ENCODE assay signal across 15 cellular contexts in the genomic region with DNA sequence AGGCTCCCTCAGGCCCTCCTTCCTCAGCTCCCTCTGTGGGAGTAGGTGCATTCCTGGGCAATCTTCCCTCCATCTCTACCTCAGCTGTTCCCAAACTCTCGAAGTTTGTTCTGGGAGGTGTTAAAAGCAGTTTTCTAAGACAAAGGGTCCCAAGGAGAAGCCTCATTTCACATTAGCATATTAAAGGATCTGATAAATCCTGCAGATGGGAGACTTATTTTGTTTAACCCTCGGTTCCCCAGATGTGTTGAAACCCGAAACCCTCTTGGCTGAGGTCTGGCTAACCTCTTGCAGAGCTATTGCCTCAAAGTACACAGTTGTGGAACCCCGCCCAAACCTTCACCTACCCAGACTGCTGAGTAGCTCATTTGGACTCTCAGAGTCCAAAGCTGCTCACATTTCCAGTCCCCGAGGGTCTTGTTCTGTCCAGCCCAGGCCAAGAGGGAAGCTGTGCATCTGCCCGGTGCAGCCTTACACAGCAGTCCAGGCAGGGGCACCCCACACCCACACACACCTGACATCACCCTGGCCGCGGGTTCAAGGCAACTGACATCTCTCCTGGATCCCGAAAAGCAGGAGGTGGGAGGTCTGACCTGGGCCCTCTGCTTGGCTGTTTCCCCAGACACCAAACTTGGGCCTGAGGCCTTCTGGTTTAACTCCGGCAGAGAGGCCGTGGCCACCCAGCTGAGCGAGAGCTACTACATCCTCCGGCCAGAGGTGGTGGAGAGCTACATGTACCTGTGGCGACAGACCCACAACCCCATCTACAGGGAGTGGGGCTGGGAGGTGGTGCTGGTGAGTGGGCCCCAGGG. TPM values are rescaled to one million over a fixed set of nuclear protein-coding genes. Genes with fewer than 3 reads are reported as not detected.
DNase-seq lines count a peak whose midpoint lies in the region; ATAC-seq and TF ChIP-seq lines count a peak whose summit lies in the region.
"Had no signal": no experiment of that assay in that cellular context is flagged by ENCODE, and none has a peak within 500 bp of the region (broad histone marks: within the 10 kb centered on the region; RNA-seq: fewer than 3 reads in every experiment).

No MANE protein-coding gene starts in this region.

- no peaks in the 10 kb centered on the region for H3K27me3 Mint-ChIP-seq in stimulated activated naive CD8-positive, alpha-beta T cell treated with anti-CD3 and anti-CD28 coated beads, Interleukin-15, amount 100 ng/mL, for 72 hours
- H3K27me3 Mint-ChIP-seq: activated naive CD4-positive, alpha-beta T cell treated with anti-CD3 and anti-CD28 coated beads, Interleukin-2, amount 50 U/mL, for 24 hours; CD4-positive, alpha-beta memory T cell had no signal

- no peaks in the 10 kb centered on the region for H3K27me3 ChIP-seq in H7 (ENCODE audit: control insufficient read depth, insufficient read depth, low read length)
- no peaks in the 10 kb centered on the region for H3K27me3 ChIP-seq in ovary
- H3K27me3 ChIP-seq: SJSA1 had no signal

- H3K27ac ChIP-seq in ovary = peak overlapping the region in 1 of 2 donors; percentile 19
- H3K27ac ChIP-seq: SJSA1 had no signal

- H3K4me1 Mint-ChIP-seq in stimulated activated naive CD8-positive, alpha-beta T cell treated with anti-CD3 and anti-CD28 coated beads, Interleukin-15, amount 100 ng/mL, for 72 hours = peaks cover 42% of the 10 kb centered on the region

- intact Hi-C loops in ovary (cut with DNase I) = no loop called here

- DNase-seq in H7 (peak; percentile 84), NCI-H510A treated with DMSO at 0.1 percent for 48 hours (lab: John Stamatoyannopoulos, UW) (peak; percentile 32), fibroblast of peridontal ligament (ENCODE audit: extremely low read depth) (peak; percentile 47), ovary (peak in 4 of 5 donors; percentile 55 to 67 (median 60)), COR-L47 (lab: John Stamatoyannopoulos, UW) (no peak)
- no peak for DNase-seq in stimulated activated naive CD8-positive, alpha-beta T cell treated with anti-CD3 and anti-CD28 coated beads, Interleukin-15, amount 100 ng/mL, for 72 hours
- DNase-seq: CD4-positive, alpha-beta memory T cell; foreskin melanocyte; left cardiac atrium; NCI-H526; substantia nigra had no signal

- H3K9me3 ChIP-seq in ovary = no peaks in the 10 kb centered on the region
- H3K9me3 ChIP-seq: SJSA1 had no signal

- no peak overlapping the region for H3K4me3 Mint-ChIP-seq in stimulated activated naive CD8-positive, alpha-beta T cell treated with anti-CD3 and anti-CD28 coated beads, Interleukin-15, amount 100 ng/mL, for 72 hours
- H3K4me3 Mint-ChIP-seq: activated naive CD4-positive, alpha-beta T cell treated with anti-CD3 and anti-CD28 coated beads, Interleukin-2, amount 50 U/mL, for 24 hours; CD4-positive, alpha-beta memory T cell; natural killer cell treated with Interleukin-12 subunit alpha and Interleukin-12 subunit beta and Interleukin-15 and Interleukin-18, amount 100 ng/mL, for 72 hours had no signal

- no peak for TF ChIP-seq POLR2A in ovary (IDR thresholded peaks at IDR 0.05)

- ATAC-seq in HG03432 (IDR thresholded peaks at IDR 0.05; ENCODE audit: unreplicated experiment) = no peak
- no peak for ATAC-seq in stimulated activated naive CD8-positive, alpha-beta T cell treated with anti-CD3 and anti-CD28 coated beads, Interleukin-15, amount 100 ng/mL, for 72 hours
- ATAC-seq: left cardiac atrium; natural killer cell treated with Interleukin-12 subunit alpha and Interleukin-12 subunit beta and Interleukin-15 and Interleukin-18, amount 100 ng/mL, for 72 hours had no signal

- H3K27ac Mint-ChIP-seq in stimulated activated naive CD8-positive, alpha-beta T cell treated with anti-CD3 and anti-CD28 coated beads, Interleukin-15, amount 100 ng/mL, for 72 hours = peak overlapping the region in 1 of 2 donors; percentile 50
- H3K27ac Mint-ChIP-seq: activated naive CD4-positive, alpha-beta T cell treated with anti-CD3 and anti-CD28 coated beads, Interleukin-2, amount 50 U/mL, for 24 hours; natural killer cell treated with Interleukin-12 subunit alpha and Interleukin-12 subunit beta and Interleukin-15 and Interleukin-18, amount 100 ng/mL, for 72 hours had no signal

- no peak overlapping the region for H3K4me3 ChIP-seq in H7 (ENCODE audit: insufficient read depth, low read depth, low read length)
- H3K4me3 ChIP-seq in ovary = no peak overlapping the region
- H3K4me3 ChIP-seq: SJSA1 had no signal

- H3K4me1 ChIP-seq in ovary (ENCODE audit: insufficient read depth) = peaks cover 5% of the 10 kb centered on the region
- H3K4me1 ChIP-seq: SJSA1 had no signal

- H3K36me3 ChIP-seq in H7 (replicated peaks; ENCODE audit: control insufficient read depth, insufficient read depth, low read length) = no peaks in the 10 kb centered on the region
- no peaks in the 10 kb centered on the region for H3K36me3 ChIP-seq in ovary
- H3K36me3 ChIP-seq: SJSA1 had no signal

- TF ChIP-seq CTCF in ovary (IDR thresholded peaks at IDR 0.05) = no peak

- no peaks in the 10 kb centered on the region for H3K9me3 Mint-ChIP-seq in stimulated activated naive CD8-positive, alpha-beta T cell treated with anti-CD3 and anti-CD28 coated beads, Interleukin-15, amount 100 ng/mL, for 72 hours
- H3K9me3 Mint-ChIP-seq: activated naive CD4-positive, alpha-beta T cell treated with anti-CD3 and anti-CD28 coated beads, Interleukin-2, amount 50 U/mL, for 24 hours; CD4-positive, alpha-beta memory T cell; natural killer cell treated with Interleukin-12 subunit alpha and Interleukin-12 subunit beta and Interleukin-15 and Interleukin-18, amount 100 ng/mL, for 72 hours had no signal

- WGBS in ovary, 3 donors = 38 to 49% (median 42%) methylated on average over 14 of the region's 14 CpGs

- TF ChIP-seq EP300 in ovary (IDR thresholded peaks at IDR 0.05) = no peak

RNA-seq across cellular contexts. Expression of a gene that starts 19.5 kb away (rescaled TPM):
- total RNA-seq in H7 (2014; rRNA removed; shearing (Covaris generic)) = 108 and 139 TPM in 2 replicates
- total RNA-seq in ovary = 100 to 1,000 TPM in 1 of 7 donors, 10 to 100 TPM in 6; 13.9 to 139 (median 69.2) TPM
- polyA plus RNA-seq in ovary = 10 to 100 TPM; 45.7 to 51.9 TPM

RNA-seq across cellular contexts. Expression of a gene that starts 39.2 kb away (rescaled TPM):
- total RNA-seq in H7 (2014; rRNA removed; shearing (Covaris generic)) = 36.8 and 38.8 TPM in 2 replicates
- 100 to 1,000 TPM in 2 of 7 donors, 10 to 100 TPM in 5; 55.5 to 113 (median 97.4) TPM for total RNA-seq in ovary
- polyA plus RNA-seq in ovary = 10 to 100 TPM; 73.0 to 97.1 TPM

Comparison
In these comparisons a context has a peak if more than half of its experiments do, and no peak if none do; other contexts are left out.
1. DNase-seq: peak in H7 (single experiment), NCI-H510A treated with DMSO at 0.1 percent for 48 hours (single experiment), fibroblast of peridontal ligament (single experiment) and ovary (4 of 5); none in stimulated activated naive CD8-positive, alpha-beta T cell treated with anti-CD3 and anti-CD28 coated beads, Interleukin-15, amount 100 ng/mL, for 72 hours (0 of 2) and COR-L47 (single experiment).